Comparison of ENCODE assay signal across 16 cellular contexts in genomic region chr1:45035631-45036301, GRCh38.
"Had no signal": no experiment of that assay in that cellular context is flagged by ENCODE, and none has a peak within 500 bp of the region (broad histone marks: within the 10 kb centered on the region; RNA-seq: fewer than 3 reads in every experiment).

No MANE protein-coding gene starts in this region.

- H3K27ac ChIP-seq: ascending aorta, gastroesophageal sphincter, heart left ventricle, left lung, tibial nerve, uterus had no signal

- ATAC-seq: activated CD4-positive, CD25-positive, alpha-beta regulatory T cell treated with anti-CD3 and anti-CD28 coated beads, Interleukin-2, amount 50 U/mL, for 24 hours; esophagus mucosa; gastroesophageal sphincter; heart left ventricle; left lung had no signal

- H3K27me3 ChIP-seq: ascending aorta, gastroesophageal sphincter, heart left ventricle, left lung, tibial nerve, uterus had no signal

- H3K4me1 ChIP-seq: ascending aorta, gastroesophageal sphincter, heart left ventricle, left lung, tibial nerve, uterus had no signal

- H3K9me3 ChIP-seq: ascending aorta, gastroesophageal sphincter, heart left ventricle, left lung, tibial nerve, uterus had no signal

- H3K4me3 ChIP-seq: ascending aorta, gastroesophageal sphincter, heart left ventricle, left lung, tibial nerve, uterus had no signal

- DNase-seq: activated CD8-positive, alpha-beta memory T cell treated with anti-CD3 and anti-CD28 coated beads for 24 hours; activated CD8-positive, alpha-beta memory T cell treated with anti-CD3 and anti-CD28 coated beads, Interleukin-2, amount 50 U/mL, for 48 hours; activated effector memory CD4-positive, alpha-beta T cell treated with Interleukin-2 at 50 U/mL for 16 hours; activated naive CD4-positive, alpha-beta T cell treated with anti-CD3 and anti-CD28 coated beads, Interleukin-2, amount 10 ng/mL, durations not matched to agents 7 days and 5 days; activated T-cell treated with anti-CD3 and anti-CD28 coated beads, Interleukin-2, amount 50 U/mL, for 48 hours; effector CD4-positive, alpha-beta T cell; heart left ventricle; left lung; nucleus accumbens; posterior cingulate gyrus; uterus had no signal

- H3K36me3 ChIP-seq: left lung, uterus had no signal
